8 cellular contexts compared by ENCODE assay signal in the genomic region with DNA sequence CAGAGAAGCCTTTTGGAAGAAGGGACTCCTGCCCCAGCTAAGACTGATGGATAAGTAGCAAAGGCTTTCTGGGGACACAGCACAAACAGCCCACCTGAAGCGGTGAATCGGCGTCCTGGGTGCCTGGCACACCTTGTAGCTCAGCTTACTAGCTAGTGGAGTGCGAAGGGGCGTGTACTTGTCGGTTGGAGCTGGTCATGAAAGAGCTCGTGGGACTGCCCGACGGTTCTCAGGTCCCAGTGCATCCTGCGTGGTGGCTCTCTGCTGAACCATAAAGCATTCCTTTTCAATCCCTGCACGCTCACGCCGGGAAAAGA. TPM values are rescaled to one million over a fixed set of nuclear protein-coding genes. Genes with fewer than 3 reads are reported as not detected.
DNase-seq lines count a peak whose midpoint lies in the region; ATAC-seq, FAIRE-seq and TF ChIP-seq lines count a peak whose summit lies in the region.

No MANE protein-coding gene starts in this region.

- intact Hi-C loops in activated naive CD4-positive, alpha-beta T cell treated with anti-CD3 and anti-CD28 coated beads for 36 hours (cut with micrococcal nuclease): loop anchor here (1.0 to 10.0 kb wide), 5 partner anchors 41 to 630 kb away; a partner anchor contains a TSS
- intact Hi-C loops in OCI-LY7 (cut with micrococcal nuclease; ENCODE audit: unreplicated experiment): loop anchor here (1.0 kb wide), 1 partner anchor 41 kb away; no protein-coding TSS in a partner anchor

- no peaks in the 10 kb centered on the region for H3K27me3 Mint-ChIP-seq in activated naive CD4-positive, alpha-beta T cell treated with anti-CD3 and anti-CD28 coated beads for 36 hours (ENCODE audit: low read depth)
- H3K27me3 Mint-ChIP-seq in osteocyte (ENCODE audit: unreplicated experiment): no peaks in the 10 kb centered on the region

- peaks cover 40% of the 10 kb centered on the region for H3K79me2 ChIP-seq in OCI-LY7 (ENCODE audit: insufficient read depth, low read depth, low read length)

- peak overlapping the region; percentile 90 for H3K27ac Mint-ChIP-seq in activated naive CD4-positive, alpha-beta T cell treated with anti-CD3 and anti-CD28 coated beads for 36 hours
- H3K27ac Mint-ChIP-seq in osteocyte (ENCODE audit: unreplicated experiment): peak overlapping the region; percentile 90

- H3K27ac ChIP-seq in OCI-LY7 (ENCODE audit: low read depth, low read length, poor library complexity, severe bottlenecking) (peak overlapping the region; percentile 82), epithelial cell of prostate (peak overlapping the region; percentile 86)

- POLR2A ChIA-PET in OCI-LY7 (lab: Charles Lee): interaction anchor here (0.5 to 1.6 kb wide), 6 partner anchors 10 to 80 kb away, joined by 3 to 18 read pairs (median 4); no protein-coding TSS in a partner anchor

- peak; percentile 20 for ATAC-seq in HG02884 (IDR thresholded peaks at IDR 0.05; ENCODE audit: unreplicated experiment)

- H3K4me1 Mint-ChIP-seq in activated naive CD4-positive, alpha-beta T cell treated with anti-CD3 and anti-CD28 coated beads for 36 hours (ENCODE audit: low read depth): peaks cover 19% of the 10 kb centered on the region
- H3K4me1 Mint-ChIP-seq in osteocyte (ENCODE audit: unreplicated experiment): peaks cover 15% of the 10 kb centered on the region

- H3K4me2 ChIP-seq in OCI-LY7 (ENCODE audit: low read length): peak overlapping the region; percentile 81

- H3K36me3 Mint-ChIP-seq in activated naive CD4-positive, alpha-beta T cell treated with anti-CD3 and anti-CD28 coated beads for 36 hours (ENCODE audit: low read depth): no peaks in the 10 kb centered on the region
- H3K36me3 Mint-ChIP-seq in osteocyte (ENCODE audit: unreplicated experiment): peaks cover 2% of the 10 kb centered on the region

- H3K9me3 Mint-ChIP-seq in activated naive CD4-positive, alpha-beta T cell treated with anti-CD3 and anti-CD28 coated beads for 36 hours: no peaks in the 10 kb centered on the region
- no peaks in the 10 kb centered on the region for H3K9me3 Mint-ChIP-seq in osteocyte (ENCODE audit: unreplicated experiment)

- FAIRE-seq in frontal cortex (lab: Jason Lieb, UNC): no peak

- BruUV-seq in OCI-LY7 (replicated peaks; lab: Mats Ljungman, UMichigan): no TSS peak

- H3K9me3 ChIP-seq in OCI-LY7 (ENCODE audit: low read length): no peaks in the 10 kb centered on the region

- CTCF ChIA-PET in activated naive CD4-positive, alpha-beta T cell treated with anti-CD3 and anti-CD28 coated beads for 36 hours (lab: Charles Lee): interaction anchor here (0.6 to 2.8 kb wide), 6 partner anchors 8 to 338 kb away, joined by 3 to 12 read pairs (median 3); no protein-coding TSS in a partner anchor
- CTCF ChIA-PET in OCI-LY7 (lab: Charles Lee; ENCODE audit: unreplicated experiment): no interaction called here

- H3K4me3 ChIP-seq in OCI-LY7 (ENCODE audit: low read depth, low read length, poor library complexity, severe bottlenecking): peak overlapping the region; percentile 92

- H3K4me1 ChIP-seq in OCI-LY7 (ENCODE audit: insufficient read depth, low read length, poor library complexity, severe bottlenecking): peaks cover 56% of the 10 kb centered on the region

- no peaks in the 10 kb centered on the region for H3K9me2 ChIP-seq in OCI-LY7 (ENCODE audit: insufficient read depth, low read length)

- no peaks in the 10 kb centered on the region for H4K20me1 ChIP-seq in OCI-LY7 (ENCODE audit: insufficient read depth, low read length)

- peak overlapping the region; percentile 86 for H2AFZ ChIP-seq in OCI-LY7 (ENCODE audit: low read length)

- TF ChIP-seq CTCF in OCI-LY7 (conservative IDR thresholded peaks at IDR 0.05; ENCODE audit: low read length): no peak
- no peak for TF ChIP-seq CTCF in osteocyte (IDR thresholded peaks at IDR 0.05)

- no peak for DNase-seq in activated naive CD4-positive, alpha-beta T cell treated with anti-CD3 and anti-CD28 coated beads for 36 hours
- DNase-seq in activated naive CD4-positive, alpha-beta T cell treated with anti-CD3 and anti-CD28 coated beads, Interleukin-2, amount 50 U/mL, for 16 hours: no peak
- DNase-seq in OCI-LY7 (ENCODE audit: low spot score): no peak
- DNase-seq in epithelial cell of prostate (ENCODE audit: low read depth, low spot score): peak; percentile 34
- DNase-seq in osteocyte (ENCODE audit: extremely low spot score, unreplicated experiment): no peak
- DNase-seq in D341Med (ENCODE audit: low spot score): no peak
- DNase-seq in frontal cortex (ENCODE audit: low spot score in 2 of 2): no peak

- H3K36me3 ChIP-seq in OCI-LY7 (ENCODE audit: insufficient read depth, low read length): peaks cover 4% of the 10 kb centered on the region; the same call in 1 of the 2 replicates

- H3K4me3 Mint-ChIP-seq in activated naive CD4-positive, alpha-beta T cell treated with anti-CD3 and anti-CD28 coated beads for 36 hours: no peak overlapping the region
- H3K4me3 Mint-ChIP-seq in osteocyte (ENCODE audit: unreplicated experiment): no peak overlapping the region

RNA-seq across cellular contexts. Expression of a gene that starts 0.7 kb away (rescaled TPM):
- total RNA-seq in activated naive CD4-positive, alpha-beta T cell treated with anti-CD3 and anti-CD28 coated beads for 36 hours: 10 to 100 TPM; 15.9 to 18.3 TPM
- total RNA-seq in OCI-LY7 (2014; rRNA removed; shearing (Covaris generic)): 34.9 and 43.7 TPM in 2 replicates
- total RNA-seq in OCI-LY7 (2022) (62.2 and 73.3 TPM in 2 replicates), osteocyte (20.2 and 24.9 TPM in 2 replicates), frontal cortex (35.9 TPM)

RNA-seq across cellular contexts. Expression of a gene that starts 45.7 kb away (rescaled TPM):
- 1 to 10 TPM; 3.4 to 4.2 TPM for total RNA-seq in activated naive CD4-positive, alpha-beta T cell treated with anti-CD3 and anti-CD28 coated beads for 36 hours
- 6.5 and 13.8 TPM in 2 replicates for total RNA-seq in OCI-LY7 (2014; rRNA removed; shearing (Covaris generic))
- total RNA-seq in OCI-LY7 (2022) (5.6 and 7.0 TPM in 2 replicates), osteocyte (0.13 TPM in 1 of 2 replicates, not detected in the other), frontal cortex (4.1 TPM)
